ENCODE assay signal across 29 cellular contexts in genomic region chr1:212917858-212918257, GRCh38.
"Had no signal": no experiment of that assay in that cellular context is flagged by ENCODE, and none has a peak within 500 bp of the region (broad histone marks: within the 10 kb centered on the region; RNA-seq: fewer than 3 reads in every experiment).

No MANE protein-coding gene starts in this region.

- H3K4me3 Mint-ChIP-seq: immature natural killer cell; mesothelial cell of epicardium; natural killer cell treated with Interleukin-12 subunit alpha and Interleukin-12 subunit beta and Interleukin-15 and Interleukin-18, amount 100 ng/mL, for 72 hours; stimulated activated effector memory CD8-positive, alpha-beta T cell treated with anti-CD3 and anti-CD28 coated beads, Interleukin-12 subunit alpha, Interleukin-12 subunit beta, amount 100 ng/mL, for 72 hours; stimulated activated naive CD8-positive, alpha-beta T cell treated with anti-CD3 and anti-CD28 coated beads, Interleukin-15, amount 100 ng/mL, for 72 hours; type B pancreatic cell had no signal

- H3K27ac ChIP-seq: left lung, lower lobe of right lung, pancreas, prostate gland, skin epidermis, tibial nerve, uterus had no signal

- H3K9me3 ChIP-seq: left lung, lower lobe of right lung, pancreas, prostate gland, tibial nerve, uterus had no signal

- H3K4me3 ChIP-seq: left lung, lower lobe of right lung, pancreas, prostate gland, skin epidermis, tibial nerve, uterus had no signal

- H3K36me3 Mint-ChIP-seq: immature natural killer cell; mesothelial cell of epicardium; naive B cell; natural killer cell treated with Interleukin-12 subunit alpha and Interleukin-12 subunit beta and Interleukin-15 and Interleukin-18, amount 100 ng/mL, for 72 hours; stimulated activated effector memory CD8-positive, alpha-beta T cell treated with anti-CD3 and anti-CD28 coated beads, Interleukin-12 subunit alpha, Interleukin-12 subunit beta, amount 100 ng/mL, for 72 hours; type B pancreatic cell had no signal

- H3K36me3 ChIP-seq: left lung, lower lobe of right lung, pancreas, prostate gland, tibial nerve, uterus had no signal

- H3K9me3 Mint-ChIP-seq: immature natural killer cell; mesothelial cell of epicardium; naive B cell; natural killer cell treated with Interleukin-12 subunit alpha and Interleukin-12 subunit beta and Interleukin-15 and Interleukin-18, amount 100 ng/mL, for 72 hours; stimulated activated effector memory CD8-positive, alpha-beta T cell treated with anti-CD3 and anti-CD28 coated beads, Interleukin-12 subunit alpha, Interleukin-12 subunit beta, amount 100 ng/mL, for 72 hours; stimulated activated naive CD8-positive, alpha-beta T cell treated with anti-CD3 and anti-CD28 coated beads, Interleukin-15, amount 100 ng/mL, for 72 hours; type B pancreatic cell had no signal

- DNase-seq: hypothalamus; immature natural killer cell; kidney; left colon; left lung; lower lobe of right lung; mammary epithelial cell; mesenchymal stem cell; naive B cell; nucleus accumbens; pancreas; posterior cingulate gyrus; retina; right cardiac atrium; stimulated activated CD4-positive, alpha-beta T cell treated with anti-CD3 and anti-CD28 coated beads, Interleukin-12 subunit alpha, Interleukin-12 subunit beta, amount 100 ng/mL, for 4 hours; stimulated activated CD4-positive, alpha-beta T cell treated with anti-CD3 and anti-CD28 coated beads, Interleukin-15, amount 100 ng/mL, for 24 hours; stimulated activated CD4-positive, alpha-beta T cell treated with anti-CD3 and anti-CD28 coated beads, Interleukin-2, amount 100 ng/mL, for 24 hours; stimulated activated CD4-positive, alpha-beta T cell treated with anti-CD3 and anti-CD28 coated beads, Interleukin-4, amount 100 ng/mL, for 1 hour; stimulated activated naive CD4-positive, alpha-beta T cell treated with Interleukin-2 at 50 U/mL for 16 hours; stimulated activated naive CD8-positive, alpha-beta T cell treated with anti-CD3 and anti-CD28 coated beads, Interleukin-15, amount 100 ng/mL, for 72 hours; substantia nigra; uterus had no signal

- H3K27me3 ChIP-seq: pancreas, tibial nerve, uterus had no signal

- H3K4me1 ChIP-seq: lower lobe of right lung, pancreas, prostate gland, uterus had no signal

- ATAC-seq: left colon; left lung; lower lobe of right lung; natural killer cell treated with Interleukin-12 subunit alpha and Interleukin-12 subunit beta and Interleukin-15 and Interleukin-18, amount 100 ng/mL, for 72 hours; pancreas; right cardiac atrium; stimulated activated effector memory CD8-positive, alpha-beta T cell treated with anti-CD3 and anti-CD28 coated beads, Interleukin-12 subunit alpha, Interleukin-12 subunit beta, amount 100 ng/mL, for 72 hours; stimulated activated naive CD8-positive, alpha-beta T cell treated with anti-CD3 and anti-CD28 coated beads, Interleukin-15, amount 100 ng/mL, for 72 hours had no signal

- H3K4me1 Mint-ChIP-seq: immature natural killer cell had no signal

- H3K27ac Mint-ChIP-seq: immature natural killer cell; mesothelial cell of epicardium; naive B cell; natural killer cell treated with Interleukin-12 subunit alpha and Interleukin-12 subunit beta and Interleukin-15 and Interleukin-18, amount 100 ng/mL, for 72 hours; stimulated activated effector memory CD8-positive, alpha-beta T cell treated with anti-CD3 and anti-CD28 coated beads, Interleukin-12 subunit alpha, Interleukin-12 subunit beta, amount 100 ng/mL, for 72 hours; stimulated activated naive CD8-positive, alpha-beta T cell treated with anti-CD3 and anti-CD28 coated beads, Interleukin-15, amount 100 ng/mL, for 72 hours; type B pancreatic cell had no signal
